19 cellular contexts compared by ENCODE assay signal in genomic region chr10:93758510-93758885, GRCh38. TPM values are rescaled to one million over a fixed set of nuclear protein-coding genes. Genes with fewer than 3 reads are reported as not detected.
DNase-seq lines count a peak whose midpoint lies in the region; ATAC-seq and TF ChIP-seq lines count a peak whose summit lies in the region.
"Had no signal": no experiment of that assay in that cellular context is flagged by ENCODE, and none has a peak within 500 bp of the region (broad histone marks: within the 10 kb centered on the region; RNA-seq: fewer than 3 reads in every experiment).

No MANE protein-coding gene starts in this region.

- H3F3A ChIP-seq in SK-N-SH (replicated peaks; ENCODE audit: insufficient read depth), result no peaks in the 10 kb centered on the region

- H4K20me1 ChIP-seq in SK-N-SH (ENCODE audit: insufficient read depth), result no peaks in the 10 kb centered on the region
- H4K20me1 ChIP-seq: BLaER1 treated with 17β-estradiol and CSF1 and Interleukin-3, amounts not matched to agents 10 nM and 100 nM had no signal

- H2BK12ac ChIP-seq in neuronal stem cell (ENCODE audit: low read length), result no peak overlapping the region

- no peak overlapping the region for H2BK15ac ChIP-seq in neuronal stem cell (ENCODE audit: low read length)

- no peak for TF ChIP-seq RAD21 in SK-N-SH (IDR thresholded peaks at IDR 0.05; ENCODE audit: low read length)

- POLR2A ChIA-PET in SK-N-SH (lab: Yijun Ruan, JAX), result no interaction called here

- H3K18ac ChIP-seq in neuronal stem cell (ENCODE audit: low read length), result no peak overlapping the region

- no peaks in the 10 kb centered on the region for H3K36me3 ChIP-seq in SK-N-SH (replicated peaks in 1 of 2; ENCODE audit: control insufficient read depth in 1 of 2, insufficient read depth in 2 of 2, low read length in 1 of 2)
- H3K36me3 ChIP-seq in esophagus squamous epithelium, result no peaks in the 10 kb centered on the region
- H3K36me3 ChIP-seq in neuronal stem cell (replicated peaks in 1 of 2; ENCODE audit: control insufficient read depth in 2 of 2, insufficient read depth in 2 of 2, low read length in 2 of 2), result no peaks in the 10 kb centered on the region
- no peaks in the 10 kb centered on the region for H3K36me3 ChIP-seq in urinary bladder (ENCODE audit: insufficient read depth)
- H3K36me3 ChIP-seq: adrenal gland; BLaER1 treated with 17β-estradiol and CSF1 and Interleukin-3, amounts not matched to agents 10 nM and 100 nM had no signal

- peaks cover 0 to 30% of the 10 kb centered on the region in 2 experiments; a peak in 2 of 4 replicates for H3K4me1 ChIP-seq in SK-N-SH (ENCODE audit: control insufficient read depth in 1 of 2, insufficient read depth in 2 of 2, low read depth in 1 of 2, low read length in 1 of 2)
- H3K4me1 ChIP-seq in esophagus squamous epithelium, result peaks cover 0 to 22% (median 4%) of the 10 kb centered on the region in 3 donors
- H3K4me1 ChIP-seq in neuronal stem cell (ENCODE audit: control insufficient read depth in 2 of 2, insufficient read depth in 1 of 2, low read depth in 1 of 2, low read length in 2 of 2), result peaks cover 13 to 23% of the 10 kb centered on the region in 2 donors
- H3K4me1 ChIP-seq in urinary bladder (ENCODE audit: insufficient read depth), result no peaks in the 10 kb centered on the region
- H3K4me1 ChIP-seq: adrenal gland; BLaER1 treated with 17β-estradiol and CSF1 and Interleukin-3, amounts not matched to agents 10 nM and 100 nM had no signal

- no peak overlapping the region for H3K9ac ChIP-seq in SK-N-SH
- H3K9ac ChIP-seq in neuronal stem cell (ENCODE audit: low read depth, low read length, poor library complexity), result no peak overlapping the region
- H3K9ac ChIP-seq: BLaER1 treated with 17β-estradiol and CSF1 and Interleukin-3, amounts not matched to agents 10 nM and 100 nM had no signal

- H3K4me2 ChIP-seq in SK-N-SH (peak overlapping the region; percentile 59; the same call in 1 of the 2 replicates), neuronal stem cell (ENCODE audit: insufficient read depth, low read length, poor library complexity, severe bottlenecking) (no peak overlapping the region)
- H3K4me2 ChIP-seq: BLaER1 treated with 17β-estradiol and CSF1 and Interleukin-3, amounts not matched to agents 10 nM and 100 nM had no signal

- peak overlapping the region; percentile 44; the same call in 1 of the 2 replicates for H2AFZ ChIP-seq in SK-N-SH (ENCODE audit: low read depth)
- peak overlapping the region; percentile 60 for H2AFZ ChIP-seq in neuronal stem cell (ENCODE audit: low read length)

- H2BK5ac ChIP-seq in neuronal stem cell (ENCODE audit: low read length), result no peak overlapping the region

- intact Hi-C loops in esophagus squamous epithelium (cut with DNase I), result no loop called here

- H3K9me3 ChIP-seq in SK-N-SH (no peaks in the 10 kb centered on the region), esophagus squamous epithelium (no peaks in the 10 kb centered on the region), neuronal stem cell (replicated peaks in 1 of 2; ENCODE audit: control insufficient read depth in 2 of 2, insufficient read depth in 1 of 2, low read depth in 1 of 2, low read length in 2 of 2) (no peaks in the 10 kb centered on the region)
- H3K9me3 ChIP-seq: adrenal gland; BLaER1 treated with 17β-estradiol and CSF1 and Interleukin-3, amounts not matched to agents 10 nM and 100 nM had no signal

- TF ChIP-seq POLR2A in esophagus squamous epithelium (IDR thresholded peaks at IDR 0.05), result no peak

- no peak for TF ChIP-seq EP300 in SK-N-SH (IDR thresholded peaks at IDR 0.05; ENCODE audit: borderline replicate concordance in 1 of 2, low read depth in 1 of 2, low read length in 1 of 2)

- no peaks in the 10 kb centered on the region for H3K79me2 ChIP-seq in SK-N-SH (ENCODE audit: insufficient read depth)

- no peaks in the 10 kb centered on the region for H3K9me2 ChIP-seq in SK-N-SH

- H3K27me3 ChIP-seq in SK-N-SH (ENCODE audit: insufficient read depth), result no peaks in the 10 kb centered on the region
- peaks cover 0 to 29% (median 0%) of the 10 kb centered on the region in 4 donors for H3K27me3 ChIP-seq in esophagus squamous epithelium
- H3K27me3 ChIP-seq in neuronal stem cell (ENCODE audit: control insufficient read depth in 3 of 3, insufficient read depth in 3 of 3, low read depth in 1 of 3, low read length in 3 of 3), result peaks cover 0 to 4% (median 0%) of the 10 kb centered on the region in 3 experiments
- H3K27me3 ChIP-seq: adrenal gland; BLaER1 treated with 17β-estradiol and CSF1 and Interleukin-3, amounts not matched to agents 10 nM and 100 nM had no signal

- H3K4me3 ChIP-seq in SK-N-SH (ENCODE audit: low read depth in 2 of 2, low read length in 1 of 2) (no peak overlapping the region), esophagus squamous epithelium (peak overlapping the region in 3 of 4 donors; percentile 29 to 53 (median 33)), neuronal stem cell (ENCODE audit: low read length in 2 of 2) (peak overlapping the region in 1 of 2 donors; percentile 0), urinary bladder (ENCODE audit: low read depth, low read length) (peak overlapping the region; percentile 29)
- H3K4me3 ChIP-seq: BLaER1 treated with 17β-estradiol and CSF1 and Interleukin-3, amounts not matched to agents 10 nM and 100 nM had no signal

- CTCF ChIA-PET in SK-N-SH (lab: Yijun Ruan, JAX), result interaction anchor here (1.1 to 3.4 kb wide), 5 partner anchors 9 to 57 kb away, joined by 4 to 12 read pairs (median 7); no protein-coding TSS in a partner anchor

- 85% methylated on average over 5 of the region's 5 CpGs for WGBS in SK-N-SH (ENCODE audit: low lambda C conversion rate)
- 63 to 68% methylated on average over 5 of the region's 5 CpGs for WGBS in esophagus squamous epithelium, 2 donors
- WGBS in neuronal stem cell (ENCODE audit: extremely low coverage in 2 of 2, insufficient read length in 2 of 2, insufficient replicate concordance in 1 of 2), 2 donors, result no CpG with 5 or more reads among the region's 5 CpGs
- WGBS in urinary bladder, result 37% methylated on average over 5 of the region's 5 CpGs

- no peak overlapping the region for H3K4ac ChIP-seq in neuronal stem cell (ENCODE audit: low read length)

- no peak overlapping the region for H4K8ac ChIP-seq in neuronal stem cell (ENCODE audit: low read depth, low read length)

- H3K27ac ChIP-seq in SK-N-SH (ENCODE audit: low read depth in 2 of 2, low read length in 1 of 2) (no peak overlapping the region), esophagus squamous epithelium (peak overlapping the region in 3 of 4 donors; percentile 60 to 80 (median 64)), neuronal stem cell (replicated peaks; ENCODE audit: low read length) (no peak overlapping the region), urinary bladder (ENCODE audit: low read depth) (no peak overlapping the region)
- H3K27ac ChIP-seq: 22Rv1; adrenal gland; BLaER1 treated with 17β-estradiol and CSF1 and Interleukin-3, amounts not matched to agents 10 nM and 100 nM had no signal

- H2AK5ac ChIP-seq in neuronal stem cell (ENCODE audit: low read depth, low read length), result no peak overlapping the region

- DNase-seq in SK-N-SH (no peak), esophagus squamous epithelium (lab: John Stamatoyannopoulos, UW) (no peak), neuronal stem cell (ENCODE audit: low spot score) (no peak), ACHN (no peak), UCSD-AML1 (lab: John Stamatoyannopoulos, UW; ENCODE audit: unreplicated experiment) (no peak)
- DNase-seq: activated CD4-positive, alpha-beta T cell treated with anti-CD3 and anti-CD28 coated beads, Interleukin-2, amount 10 ng/mL, durations not matched to agents 24 days and 14 days; activated CD8-positive, alpha-beta memory T cell treated with anti-CD3 and anti-CD28 coated beads, Interleukin-2, amount 50 U/mL, for 4 hours; activated effector memory CD4-positive, alpha-beta T cell treated with anti-CD3 and anti-CD28 coated beads, Interleukin-2, amount 50 U/mL, for 16 hours; adrenal gland; effector memory CD8-positive, alpha-beta T cell; GDM1; NCI-H187; NCI-H510A had no signal

- TF ChIP-seq CTCF in SK-N-SH (IDR thresholded peaks at IDR 0.05) (no peak), esophagus squamous epithelium (IDR thresholded peaks at IDR 0.05) (no peak)

- no peak for ATAC-seq in SK-N-SH treated with all-trans-retinoic acid at 6 μM for 48 hours
- no peak for ATAC-seq in HG02678 (IDR thresholded peaks at IDR 0.05; ENCODE audit: unreplicated experiment)
- ATAC-seq: effector memory CD8-positive, alpha-beta T cell had no signal

- no peak overlapping the region for H2BK120ac ChIP-seq in neuronal stem cell (ENCODE audit: low read depth, low read length)

- H3K79me1 ChIP-seq in neuronal stem cell (ENCODE audit: low read depth, low read length), result no peaks in the 10 kb centered on the region

- no peak overlapping the region for H4K91ac ChIP-seq in neuronal stem cell (ENCODE audit: low read depth, low read length, poor library complexity)

- no peak overlapping the region for H3K23ac ChIP-seq in neuronal stem cell (ENCODE audit: low read depth, low read length, poor library complexity)

- in situ Hi-C loops in ACHN (cut with HindIII; ENCODE audit: low pct_ligation_motif_present, low pct_unique_long_range_greater_than_20kb, low sequenced_read_pairs), result loop anchor here (25.0 kb wide), 1 partner anchor 104 kb away; no protein-coding TSS in a partner anchor

- H3K14ac ChIP-seq in neuronal stem cell (ENCODE audit: low read length), result no peak overlapping the region

TF ChIP-seq in SK-N-SH, 30 proteins besides CTCF, POLR2A, EP300 and RAD21 (continues in another document):
- TF ChIP-seq EZH2phosphoT487 (IDR thresholded peaks at IDR 0.05; ENCODE audit: borderline replicate concordance, low read depth) (no peak), GABPA (IDR thresholded peaks at IDR 0.05; ENCODE audit: low read depth) (no peak), GATA2 (CRISPR knock-in tag; IDR thresholded peaks at IDR 0.05) (no peak)

TF ChIP-seq in SK-N-SH treated with all-trans-retinoic acid at 6 μM for 48 hours, 23 proteins besides CTCF, POLR2A, EP300 and RAD21 (continues in another document):
- TF ChIP-seq PPARA (CRISPR knock-in tag; IDR thresholded peaks at IDR 0.05; ENCODE audit: borderline replicate concordance), result no peak
- no peak for TF ChIP-seq ISL1 (CRISPR knock-in tag; IDR thresholded peaks at IDR 0.05)
- TF ChIP-seq SNAI2 (CRISPR knock-in tag; IDR thresholded peaks at IDR 0.05), result no peak
- no peak for TF ChIP-seq RARB (CRISPR knock-in tag; IDR thresholded peaks at IDR 0.05)

RNA-seq across cellular contexts. Expression of gene LGI1, which starts 0.8 kb away (rescaled TPM):
- polyA plus RNA-seq in SK-N-SH (2012; rRNA removed) (0.03 TPM in 1 of 2 replicates, not detected in the other), urinary bladder (1.8 TPM)
- polyA plus RNA-seq in SK-N-SH (2012; cell fraction: cytosol; rRNA removed), result 0.05 and 0.13 TPM in 2 replicates
- polyA plus RNA-seq in SK-N-SH (2012; cell fraction: nucleus; rRNA removed), result not detected in 2 replicates
- total RNA-seq in esophagus squamous epithelium (1 to 10 TPM in 1 of 4 donors, under 1 TPM in 1, not detected in 2; 0.41 to 2.9 TPM), urinary bladder (11.2 TPM)
- polyA plus RNA-seq in neuronal stem cell (2013, experiment 1 of 2), result 10.8 TPM
- 9.5 TPM for polyA plus RNA-seq in neuronal stem cell (2013, experiment 2 of 2)
- total RNA-seq: activated CD4-positive, alpha-beta T cell treated with anti-CD3 and anti-CD28 coated beads, Interleukin-2, amount 10 ng/mL, durations not matched to agents 24 days and 14 days had no signal
- polyA plus RNA-seq: IgD-negative memory B cell had no signal

RNA-seq across cellular contexts. Expression of gene FRA10AC1, which starts 56.1 kb away (rescaled TPM):
- polyA plus RNA-seq in SK-N-SH (2012; rRNA removed) (3.9 and 4.1 TPM in 2 replicates), urinary bladder (9.1 TPM)
- polyA plus RNA-seq in SK-N-SH (2012; cell fraction: cytosol; rRNA removed), result 3.1 and 4.9 TPM in 2 replicates
- 12.7 and 13.6 TPM in 2 replicates for polyA plus RNA-seq in SK-N-SH (2012; cell fraction: nucleus; rRNA removed)
- total RNA-seq in esophagus squamous epithelium (10 to 100 TPM in 1 of 4 donors, 1 to 10 TPM in 3; 5.0 to 12.0 (median 5.9) TPM), urinary bladder (65.6 TPM)
- 23.9 TPM for polyA plus RNA-seq in neuronal stem cell (2013, experiment 1 of 2)
- 24.5 TPM for polyA plus RNA-seq in neuronal stem cell (2013, experiment 2 of 2)

Comparison
In these comparisons a context has a peak if more than half of its experiments do, and no peak if none do; other contexts are left out.
1. H3K27ac ChIP-seq: peak in esophagus squamous epithelium (3 of 4); none in SK-N-SH (0 of 2), neuronal stem cell (single experiment) and urinary bladder (single experiment).
2. H3K4me3 ChIP-seq: peak in esophagus squamous epithelium (3 of 4) and urinary bladder (single experiment); none in SK-N-SH (0 of 2).